16 cellular contexts compared by ENCODE assay signal in genomic region chr3:13103416-13104058, GRCh38.
"Had no signal": no experiment of that assay in that cellular context is flagged by ENCODE, and none has a peak within 500 bp of the region (broad histone marks: within the 10 kb centered on the region; RNA-seq: fewer than 3 reads in every experiment).

No MANE protein-coding gene starts in this region.

- H3K36me3 ChIP-seq: left lung, sigmoid colon, upper lobe of left lung had no signal

- H3K27ac ChIP-seq: foreskin keratinocyte, left lung, sigmoid colon, upper lobe of left lung had no signal

- H3K27me3 ChIP-seq: foreskin keratinocyte, left lung, sigmoid colon, upper lobe of left lung had no signal

- H3K9me3 ChIP-seq: left lung, sigmoid colon, upper lobe of left lung had no signal

- H3K4me3 ChIP-seq: left lung, sigmoid colon, smooth muscle cell, upper lobe of left lung had no signal

- H3K4me2 ChIP-seq: smooth muscle cell had no signal

- ATAC-seq: activated CD8-positive, alpha-beta T cell treated with anti-CD3 and anti-CD28 coated beads, Interleukin-2, amount 10 ng/mL, durations not matched to agents 7 days and 5 days; activated naive CD4-positive, alpha-beta T cell treated with anti-CD3 and anti-CD28 coated beads, Interleukin-2, amount 50 U/mL, for 72 hours; foreskin keratinocyte; left lung; stimulated activated naive CD8-positive, alpha-beta T cell treated with anti-CD3 and anti-CD28 coated beads, Interleukin-15, Interleukin-2, amounts not matched to agents 100 U/mL and 50 U/mL, for 24 hours had no signal

- H3K4me1 ChIP-seq: foreskin keratinocyte, left lung, sigmoid colon, upper lobe of left lung had no signal

- DNase-seq: activated CD4-positive, alpha-beta T cell treated with anti-CD3 and anti-CD28 coated beads for 1 hour; activated CD4-positive, alpha-beta T cell treated with anti-CD3 and anti-CD28 coated beads, Interleukin-2, amount 50 U/mL, for 1 hour; activated CD8-positive, alpha-beta T cell treated with anti-CD3 and anti-CD28 coated beads, Interleukin-2, amount 10 ng/mL, durations not matched to agents 7 days and 5 days; activated gamma-delta T cell treated with Interleukin-2 at 50 U/mL for 16 hours; dermis blood vessel endothelial cell; effector CD8-positive, alpha-beta T cell; foreskin keratinocyte; nephron progenitor cell; nucleus accumbens; sigmoid colon; stimulated activated CD4-positive, alpha-beta T cell treated with anti-CD3 and anti-CD28 coated beads, Interleukin-4, amount 100 ng/mL, for 1 hour; stimulated activated naive CD8-positive, alpha-beta T cell treated with anti-CD3 and anti-CD28 coated beads, Interleukin-15, Interleukin-2, amounts not matched to agents 100 U/mL and 50 U/mL, for 24 hours; upper lobe of left lung had no signal
